9 cellular contexts compared by ENCODE assay signal in genomic region chr2:237322564-237322963, GRCh38.
DNase-seq lines count a peak whose midpoint lies in the region; ATAC-seq and TF ChIP-seq lines count a peak whose summit lies in the region.
"Had no signal": no experiment of that assay in that cellular context is flagged by ENCODE, and none has a peak within 500 bp of the region (broad histone marks: within the 10 kb centered on the region; RNA-seq: fewer than 3 reads in every experiment).

No MANE protein-coding gene starts in this region.

- H2AFZ ChIP-seq in osteoblast (ENCODE audit: low read length) = no peak overlapping the region

- H3K9ac ChIP-seq in colonic mucosa (ENCODE audit: low read depth in 2 of 2, low read length in 2 of 2) = no peak overlapping the region

- TF ChIP-seq CTCF in CD14-positive monocyte (IDR thresholded peaks at IDR 0.05) (peak; percentile 37), colonic mucosa (IDR thresholded peaks at IDR 0.05) (peak; percentile 38), osteoblast (IDR thresholded peaks at IDR 0.05; ENCODE audit: extremely low read depth, low read depth, low read length) (peak; percentile 30)

- no peaks in the 10 kb centered on the region for H3K9me3 Mint-ChIP-seq in CD14-positive monocyte

- H3K4me2 ChIP-seq in osteoblast (ENCODE audit: insufficient read depth, low read length) = no peak overlapping the region

- H3K4me3 ChIP-seq in colonic mucosa = no peak overlapping the region
- H3K4me3 ChIP-seq in osteoblast (ENCODE audit: insufficient read depth, low read length) = no peak overlapping the region

- peaks cover 4 to 17% (median 6%) of the 10 kb centered on the region in 3 donors for H3K27me3 Mint-ChIP-seq in CD14-positive monocyte (ENCODE audit: low read depth in 3 of 3)

- intact Hi-C loops in CD14-positive monocyte (cut with micrococcal nuclease) (no loop called here), colonic mucosa (cut with DNase I) (no loop called here)

- no peaks in the 10 kb centered on the region for H3K36me3 Mint-ChIP-seq in CD14-positive monocyte

- H3K27ac Mint-ChIP-seq in CD14-positive monocyte = no peak overlapping the region

- H4K20me1 ChIP-seq in osteoblast (ENCODE audit: insufficient read depth, low read length) = no peaks in the 10 kb centered on the region

- H3K4me1 ChIP-seq in colonic mucosa (no peaks in the 10 kb centered on the region), osteoblast (ENCODE audit: insufficient read depth, low read length) (peaks cover 35% of the 10 kb centered on the region)

- H3K36me3 ChIP-seq in colonic mucosa (no peaks in the 10 kb centered on the region), osteoblast (ENCODE audit: insufficient read depth, low read length) (peaks cover 64% of the 10 kb centered on the region)

- DNase-seq in CD14-positive monocyte (ENCODE audit: low spot score) (no peak), HPDE6-E6E7 (ENCODE audit: extremely low spot score) (peak; percentile 41), colonic mucosa (no peak), osteoblast (ENCODE audit: insufficient read length, low spot score, missing footprints) (no peak), DMS79 (lab: John Stamatoyannopoulos, UW) (no peak), NCI-H446 (lab: John Stamatoyannopoulos, UW) (no peak)
- DNase-seq: activated CD4-positive, alpha-beta T cell treated with anti-CD3 and anti-CD28 coated beads, Interleukin-2, amount 50 U/mL, for 1 hour had no signal

- H3K9me3 ChIP-seq in colonic mucosa (no peaks in the 10 kb centered on the region), osteoblast (ENCODE audit: low read depth, low read length) (no peaks in the 10 kb centered on the region)

- no peak overlapping the region for H3K4me3 Mint-ChIP-seq in CD14-positive monocyte

- no peaks in the 10 kb centered on the region for H3K4me1 Mint-ChIP-seq in CD14-positive monocyte

- no peaks in the 10 kb centered on the region for H3K27me3 ChIP-seq in colonic mucosa
- no peaks in the 10 kb centered on the region for H3K27me3 ChIP-seq in osteoblast (ENCODE audit: insufficient read depth, low read length)

- H3K27ac ChIP-seq in colonic mucosa (no peak overlapping the region), osteoblast (ENCODE audit: low read depth, low read length) (peak overlapping the region; percentile 77)

- H3K79me2 ChIP-seq in osteoblast (ENCODE audit: insufficient read depth, low read length) = peaks cover 3% of the 10 kb centered on the region

- ATAC-seq in GM18511 (IDR thresholded peaks at IDR 0.05; ENCODE audit: unreplicated experiment) (no peak), HG03159 (IDR thresholded peaks at IDR 0.05; ENCODE audit: unreplicated experiment) (no peak)
